In the genomic region with DNA sequence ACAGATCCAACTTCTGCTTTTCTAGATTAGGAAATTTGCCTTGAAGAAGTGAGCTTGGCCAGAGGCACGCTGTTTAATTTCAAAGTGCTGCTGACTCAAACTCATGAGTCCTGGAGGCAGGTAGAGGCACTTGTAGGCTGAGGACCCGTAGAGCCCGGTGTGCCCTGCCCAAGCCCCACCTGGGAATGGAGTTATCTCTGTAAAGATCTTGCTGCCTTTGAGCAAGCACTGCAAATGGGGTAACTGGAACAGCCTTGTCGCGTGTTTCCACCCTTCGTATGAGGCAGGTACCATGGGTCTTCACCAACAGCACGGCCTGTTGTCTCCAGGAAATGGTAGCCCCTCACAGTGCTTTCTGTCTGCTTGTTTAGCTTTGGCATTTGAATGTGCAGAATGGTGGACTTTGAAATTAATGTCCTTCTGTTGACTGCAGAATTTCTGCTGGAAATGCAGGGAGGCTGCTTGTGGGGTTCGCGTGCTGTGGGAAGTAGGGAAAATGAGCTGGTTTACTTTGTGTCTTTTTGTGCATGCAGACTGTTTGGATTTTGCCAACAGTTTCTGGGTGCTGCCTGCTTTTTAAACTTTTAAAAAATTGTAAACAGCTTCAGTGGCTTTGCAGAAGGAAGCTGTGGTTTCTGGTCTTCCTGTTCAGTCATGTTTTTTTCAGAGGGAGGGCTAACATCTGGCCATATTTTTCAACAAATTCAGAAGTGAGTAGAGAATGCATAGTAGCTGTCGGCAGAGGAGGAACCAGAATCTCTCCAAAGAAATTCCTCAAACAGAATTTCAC, we compare ENCODE assay signal across 8 cellular contexts. TPM values are rescaled to one million over a fixed set of nuclear protein-coding genes. Genes with fewer than 3 reads are reported as not detected.
A peak's percentile ranks its signal among the peaks of the same experiment; 100 is the strongest.
DNase-seq lines count a peak whose midpoint lies in the region; ATAC-seq, FAIRE-seq and TF ChIP-seq lines count a peak whose summit lies in the region.

No MANE protein-coding gene starts in this region.

- H3K36me3 ChIP-seq in duodenal mucosa (ENCODE audit: control insufficient read depth in 1 of 2, insufficient read depth in 2 of 2, low read length in 2 of 2) (peaks cover 0 to 7% of the 10 kb centered on the region in 2 donors), psoas muscle (ENCODE audit: insufficient read depth in 1 of 2, low read depth in 1 of 2) (peaks cover 0 to 21% of the 10 kb centered on the region in 2 donors)

- no peak for ATAC-seq in psoas muscle

- intact Hi-C loops in psoas muscle (cut with DNase I): no loop called here

- FAIRE-seq in RCC 7860 (lab: Jason Lieb, UNC): no peak

- H3K27ac ChIP-seq in duodenal mucosa (ENCODE audit: low read depth, low read length): peak overlapping the region; percentile 66
- no peak overlapping the region for H3K27ac ChIP-seq in psoas muscle

- H3K9ac ChIP-seq in duodenal mucosa (ENCODE audit: low read depth in 1 of 2, low read length in 2 of 2): peak overlapping the region; percentile 35 to 43

- peaks cover 5 to 12% of the 10 kb centered on the region in 2 donors for H3K4me1 ChIP-seq in duodenal mucosa (ENCODE audit: control insufficient read depth in 1 of 2, insufficient read depth in 2 of 2, low read length in 2 of 2)
- H3K4me1 ChIP-seq in psoas muscle: no peaks in the 10 kb centered on the region

- WGBS in psoas muscle, 3 donors: 93 to 96% (median 93%) methylated on average over 10 of the region's 10 CpGs

- no peak overlapping the region; the same call in 1 of the 2 replicates for H3K4me3 ChIP-seq in HFF-Myc (replicated peaks; ENCODE audit: low read depth, low read length)
- H3K4me3 ChIP-seq in duodenal mucosa (ENCODE audit: low read depth in 1 of 2, low read length in 2 of 2): peak overlapping the region; percentile 62 to 67
- peak overlapping the region; percentile 23 for H3K4me3 ChIP-seq in psoas muscle

- no peaks in the 10 kb centered on the region for H3K27me3 ChIP-seq in duodenal mucosa (ENCODE audit: control insufficient read depth in 1 of 2, insufficient read depth in 2 of 2, low read length in 2 of 2)
- no peaks in the 10 kb centered on the region for H3K27me3 ChIP-seq in psoas muscle (ENCODE audit: insufficient read depth in 3 of 3, low read length in 2 of 3)

- TF ChIP-seq CTCF in HFF-Myc (IDR thresholded peaks at IDR 0.05; ENCODE audit: low read depth, low read length, missing control alignments) (no peak), psoas muscle (IDR thresholded peaks at IDR 0.05) (no peak)

- no peaks in the 10 kb centered on the region for H3K9me3 ChIP-seq in duodenal mucosa (ENCODE audit: control insufficient read depth in 1 of 2, low read length in 2 of 2)
- H3K9me3 ChIP-seq in psoas muscle: no peaks in the 10 kb centered on the region

- peak; percentile 47 for DNase-seq in EH (ENCODE audit: low read depth)
- DNase-seq in HFF-Myc (ENCODE audit: extremely low read depth, low read depth): peak; percentile 19
- DNase-seq in SIG-M5 (lab: John Stamatoyannopoulos, UW): peak; percentile 75
- DNase-seq in psoas muscle: no peak
- DNase-seq in NCI-H1105 (lab: John Stamatoyannopoulos, UW): no peak
- DNase-seq in RCC 7860 (ENCODE audit: low spot score): no peak
- DNase-seq in NCI-H2081 treated with DMSO at 0.1 percent for 48 hours (lab: John Stamatoyannopoulos, UW): no peak

RNA-seq across cellular contexts. Expression of gene CCM2, which starts 27.2 kb away (rescaled TPM):
- total RNA-seq in psoas muscle: 10 to 100 TPM; 33.3 to 49.9 (median 42.2) TPM
- polyA plus RNA-seq in psoas muscle: 100 to 1,000 TPM in 1 of 3 donors, 10 to 100 TPM in 2; 57.6 to 110 (median 76.5) TPM

RNA-seq across cellular contexts. Expression of gene MYO1G, which starts 48.4 kb away (rescaled TPM):
- total RNA-seq in psoas muscle: 1 to 10 TPM in 2 of 4 donors, under 1 TPM in 2; 0.41 to 1.9 (median 0.96) TPM
- under 1 TPM; 0.11 to 0.30 (median 0.29) TPM for polyA plus RNA-seq in psoas muscle

Comparison
In these comparisons a context has a peak if more than half of its experiments do, and no peak if none do; other contexts are left out.
1. DNase-seq: peak in EH (single experiment), HFF-Myc (single experiment) and SIG-M5 (single experiment); none in psoas muscle (0 of 2), NCI-H1105 (single experiment), RCC 7860 (single experiment) and NCI-H2081 treated with DMSO at 0.1 percent for 48 hours (single experiment).